ENCODE assay signal across 24 cellular contexts in the genomic region with DNA sequence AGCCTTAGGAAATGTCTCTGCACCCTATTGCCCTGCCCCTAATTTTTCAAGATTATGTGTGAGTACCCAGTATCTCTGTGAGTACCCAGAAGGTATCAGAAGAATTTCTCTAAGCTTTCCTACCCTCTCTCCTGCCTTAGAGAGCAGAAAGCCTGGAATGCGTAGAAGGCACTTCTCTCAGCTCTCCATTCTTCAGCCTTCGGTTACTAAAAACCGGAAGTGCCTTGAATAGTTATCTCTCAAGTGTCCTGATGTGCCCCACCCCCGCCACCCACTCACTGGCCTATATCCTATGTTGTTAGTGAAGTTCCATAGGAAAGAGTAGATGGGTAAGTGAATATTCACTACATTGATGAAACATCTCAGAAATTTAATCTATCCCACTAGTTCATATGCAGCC.
"Had no signal": no experiment of that assay in that cellular context is flagged by ENCODE, and none has a peak within 500 bp of the region (broad histone marks: within the 10 kb centered on the region; RNA-seq: fewer than 3 reads in every experiment).

No MANE protein-coding gene starts in this region.

- H3K4me1 Mint-ChIP-seq: activated CD4-positive, alpha-beta T cell treated with anti-CD3 and anti-CD28 coated beads for 36 hours; activated CD8-positive, alpha-beta memory T cell treated with anti-CD3 and anti-CD28 coated beads, Interleukin-2, amount 10 ng/mL, durations not matched to agents 7 days and 5 days; immature natural killer cell; naive thymus-derived CD8-positive, alpha-beta T cell; neural crest cell had no signal

- H3K27ac Mint-ChIP-seq: activated CD4-positive, alpha-beta T cell treated with anti-CD3 and anti-CD28 coated beads for 36 hours; activated CD8-positive, alpha-beta memory T cell treated with anti-CD3 and anti-CD28 coated beads, Interleukin-2, amount 10 ng/mL, durations not matched to agents 7 days and 5 days; activated CD8-positive, alpha-beta T cell treated with anti-CD3 and anti-CD28 coated beads, Interleukin-2, amount 10 ng/mL, durations not matched to agents 7 days and 5 days; activated naive CD8-positive, alpha-beta T cell; immature natural killer cell; naive thymus-derived CD8-positive, alpha-beta T cell had no signal

- H3K36me3 ChIP-seq: colonic mucosa, gastrocnemius medialis, suprapubic skin, tibial nerve had no signal

- H3K4me3 ChIP-seq: colonic mucosa, gastrocnemius medialis, suprapubic skin, tibial nerve had no signal

- H3K27me3 Mint-ChIP-seq: activated CD4-positive, alpha-beta T cell treated with anti-CD3 and anti-CD28 coated beads for 36 hours; activated CD8-positive, alpha-beta memory T cell treated with anti-CD3 and anti-CD28 coated beads, Interleukin-2, amount 10 ng/mL, durations not matched to agents 7 days and 5 days; activated naive CD8-positive, alpha-beta T cell; naive thymus-derived CD8-positive, alpha-beta T cell had no signal

- H3K4me1 ChIP-seq: colonic mucosa, gastrocnemius medialis, suprapubic skin, tibial nerve had no signal

- H3K4me3 Mint-ChIP-seq: activated CD4-positive, alpha-beta T cell treated with anti-CD3 and anti-CD28 coated beads for 36 hours; activated CD8-positive, alpha-beta memory T cell treated with anti-CD3 and anti-CD28 coated beads, Interleukin-2, amount 10 ng/mL, durations not matched to agents 7 days and 5 days; activated CD8-positive, alpha-beta T cell treated with anti-CD3 and anti-CD28 coated beads, Interleukin-2, amount 10 ng/mL, durations not matched to agents 7 days and 5 days; activated naive CD8-positive, alpha-beta T cell; immature natural killer cell; naive thymus-derived CD8-positive, alpha-beta T cell; neural crest cell had no signal

- DNase-seq: activated CD4-positive, alpha-beta T cell treated with anti-CD3 and anti-CD28 coated beads for 36 hours; activated CD4-positive, CD25-positive, alpha-beta regulatory T cell; activated CD8-positive, alpha-beta memory T cell treated with anti-CD3 and anti-CD28 coated beads, Interleukin-2, amount 10 ng/mL, durations not matched to agents 7 days and 5 days; activated CD8-positive, alpha-beta T cell treated with anti-CD3 and anti-CD28 coated beads, Interleukin-2, amount 10 ng/mL, durations not matched to agents 7 days and 5 days; activated naive CD4-positive, alpha-beta T cell treated with Interleukin-2 at 50 U/mL for 16 hours; activated T-cell treated with anti-CD3 and anti-CD28 coated beads, Interleukin-2, amount 50 U/mL, for 48 hours; anterior cingulate cortex; colonic mucosa; effector CD8-positive, alpha-beta T cell; gastrocnemius medialis; glutamatergic neuron; immature natural killer cell; kidney; left colon; naive thymus-derived CD8-positive, alpha-beta T cell; posterior cingulate gyrus; right cardiac atrium; stimulated activated CD4-positive, alpha-beta T cell treated with anti-CD3 and anti-CD28 coated beads, Interleukin-15, amount 100 ng/mL, for 24 hours; stimulated activated CD4-positive, alpha-beta T cell treated with anti-CD3 and anti-CD28 coated beads, Interleukin-2, amount 100 ng/mL, for 24 hours; stimulated activated naive CD4-positive, alpha-beta T cell had no signal

- ATAC-seq: activated CD4-positive, alpha-beta T cell treated with anti-CD3 and anti-CD28 coated beads for 36 hours; activated CD8-positive, alpha-beta memory T cell treated with anti-CD3 and anti-CD28 coated beads, Interleukin-2, amount 10 ng/mL, durations not matched to agents 7 days and 5 days; activated CD8-positive, alpha-beta T cell treated with anti-CD3 and anti-CD28 coated beads, Interleukin-2, amount 10 ng/mL, durations not matched to agents 7 days and 5 days; gastrocnemius medialis; left colon; naive thymus-derived CD8-positive, alpha-beta T cell; right cardiac atrium had no signal

- H3K36me3 Mint-ChIP-seq: activated CD8-positive, alpha-beta memory T cell treated with anti-CD3 and anti-CD28 coated beads, Interleukin-2, amount 10 ng/mL, durations not matched to agents 7 days and 5 days; activated naive CD8-positive, alpha-beta T cell; immature natural killer cell; naive thymus-derived CD8-positive, alpha-beta T cell had no signal

- H3K27me3 ChIP-seq: colonic mucosa, gastrocnemius medialis, suprapubic skin, tibial nerve had no signal

- H3K9me3 ChIP-seq: colonic mucosa, gastrocnemius medialis, suprapubic skin, tibial nerve had no signal

- H3K27ac ChIP-seq: colonic mucosa, gastrocnemius medialis, suprapubic skin, tibial nerve had no signal
